ENCODE assay signal across 8 cellular contexts in genomic region chr1:211675230-211676105, GRCh38. TPM values are rescaled to one million over a fixed set of nuclear protein-coding genes. Genes with fewer than 3 reads are reported as not detected.
DNase-seq lines count a peak whose midpoint lies in the region; ATAC-seq and TF ChIP-seq lines count a peak whose summit lies in the region.

NEK2 (minus strand) TSS chr1:211675621; CDS start chr1:211675479, 142 bp downstream.

- intact Hi-C loops in dorsolateral prefrontal cortex (cut with DNase I) (no loop called here), right lobe of liver (cut with DNase I) (no loop called here)

- H3K4me3 ChIP-seq in dorsolateral prefrontal cortex (peak within 1 kb of the TSS; percentile 36 to 85 (median 67)), right lobe of liver (peak within 1 kb of the TSS; percentile 44 to 62 (median 47))

- no peaks in the 10 kb centered on the region for H3K36me3 ChIP-seq in right lobe of liver

- H3K27me3 ChIP-seq in dorsolateral prefrontal cortex: no peaks in the 10 kb centered on the region
- H3K27me3 ChIP-seq in right lobe of liver: no peaks in the 10 kb centered on the region

- peak in 2 of 56 donors; percentile 12 to 27 for TF ChIP-seq CTCF in dorsolateral prefrontal cortex (IDR thresholded peaks at IDR 0.05 in 54 of 56, conservative IDR thresholded peaks at IDR 0.05 in 2 of 56; ENCODE audit: low read depth in 1 of 56, partially characterized antibody in 56 of 56)
- no peak for TF ChIP-seq CTCF in right lobe of liver (IDR thresholded peaks at IDR 0.05)

- WGBS in right lobe of liver (ENCODE audit: insufficient coverage, low coverage, low lambda C conversion rate, missing lambda C conversion rate): 2% methylated on average over 34 of the region's 58 CpGs

- no peaks in the 10 kb centered on the region for H3K9me3 ChIP-seq in right lobe of liver

- ATAC-seq in GM19372 (IDR thresholded peaks at IDR 0.05; ENCODE audit: low read depth, unreplicated experiment) (peak; percentile 96), HG03521 (IDR thresholded peaks at IDR 0.05; ENCODE audit: unreplicated experiment) (peak; percentile 93), right lobe of liver (peak; percentile 93 to 98 (median 98))

- H3K27ac ChIP-seq in dorsolateral prefrontal cortex (no peak within 1 kb of the TSS), right lobe of liver (peak within 1 kb of the TSS in 1 of 3 donors; percentile 10)

- peak; percentile 95 for DNase-seq in CD1c-positive myeloid dendritic cell (ENCODE audit: extremely low spot score)
- peak; percentile 100 for DNase-seq in NCI-H69 (lab: John Stamatoyannopoulos, UW)
- peak; percentile 82 for DNase-seq in activated CD4-positive, alpha-beta T cell treated with anti-CD3 and anti-CD28 coated beads, Interleukin-2, amount 50 U/mL, for 1 hour
- peak; percentile 65 to 94 (median 84) for DNase-seq in dorsolateral prefrontal cortex
- DNase-seq in right lobe of liver: peak; percentile 94 to 97 (median 94)
- DNase-seq in stimulated activated CD4-positive, alpha-beta T cell treated with anti-CD3 and anti-CD28 coated beads, Interleukin-4, amount 100 ng/mL, for 24 hours: peak; percentile 81

- no peak for TF ChIP-seq POLR2A in right lobe of liver (IDR thresholded peaks at IDR 0.05)

- H3K4me1 ChIP-seq in right lobe of liver: peaks cover 0 to 3% (median 0%) of the 10 kb centered on the region in 4 donors

RNA-seq across cellular contexts. Expression of gene NEK2, which starts in this region (rescaled TPM):
- total RNA-seq in dorsolateral prefrontal cortex: 1 to 10 TPM in 36 of 120 experiments, under 1 TPM in 60, not detected in 24; 0.21 to 3.0 (median 0.82) TPM
- under 1 TPM in 5 of 6 experiments, not detected in 1; 0.22 to 0.80 (median 0.50) TPM for total RNA-seq in right lobe of liver

Comparison
In these comparisons a context has a peak if more than half of its experiments do, and no peak if none do; other contexts are left out.
1. Peak in DNase-seq, ATAC-seq and H3K4me3 ChIP-seq in right lobe of liver; RNA of the gene not detected or under 1 TPM.